Comparison of ENCODE assay signal across 1 cellular context in the genomic region with DNA sequence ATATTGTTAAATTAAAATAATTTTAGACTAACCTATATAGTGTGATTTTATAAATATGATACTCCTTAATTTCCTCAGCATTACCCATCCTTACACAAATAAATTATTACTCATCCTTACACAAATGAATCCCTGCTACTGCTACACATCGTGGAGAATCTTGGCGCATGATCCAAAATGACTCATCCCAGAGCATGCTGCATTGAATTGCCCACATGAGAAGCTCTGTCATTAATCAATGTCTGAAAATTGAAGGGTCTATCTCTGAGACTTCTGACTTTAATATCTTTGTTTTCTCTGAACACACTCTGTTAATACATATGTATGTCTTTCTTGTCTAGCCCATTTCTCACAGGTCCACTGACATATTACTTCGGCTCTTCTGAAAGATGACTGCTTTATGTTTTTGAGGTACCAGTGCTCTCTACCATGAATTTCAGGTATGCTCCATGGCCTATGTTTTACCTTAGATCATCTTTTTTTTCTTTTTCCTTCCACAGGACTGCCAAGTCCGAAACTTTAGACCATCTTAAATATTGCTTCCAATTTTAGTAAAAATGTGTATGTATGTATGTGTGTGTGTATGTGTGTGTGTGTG.
TF ChIP-seq lines count a peak whose summit lies in the region.

No MANE protein-coding gene starts in this region.

TF ChIP-seq in HCT116, 20 proteins besides CTCF, POLR2A, EP300 and RAD21 (continued from another document):
- no peak for TF ChIP-seq TCF7L2 (IDR thresholded peaks at IDR 0.05; ENCODE audit: borderline replicate concordance, extremely low read depth, insufficient read depth, insufficient read length)
- no peak for TF ChIP-seq SRF (IDR thresholded peaks at IDR 0.05; ENCODE audit: low read depth)
- TF ChIP-seq, protein P1, sequence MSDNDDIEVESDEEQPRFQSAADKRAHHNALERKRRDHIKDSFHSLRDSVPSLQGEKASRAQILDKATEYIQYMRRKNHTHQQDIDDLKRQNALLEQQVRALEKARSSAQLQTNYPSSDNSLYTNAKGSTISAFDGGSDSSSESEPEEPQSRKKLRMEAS (IDR thresholded peaks at IDR 0.05): peak; percentile 36; the same call in 1 of the 2 replicates
- TF ChIP-seq ELF1 (IDR thresholded peaks at IDR 0.05; ENCODE audit: borderline replicate concordance, low read depth): no peak
- no peak for TF ChIP-seq POLR2AphosphoS5 (IDR thresholded peaks at IDR 0.05; ENCODE audit: low read depth, low read length)
- TF ChIP-seq FOSL1 (IDR thresholded peaks at IDR 0.05; ENCODE audit: low read depth): peak; percentile 45; the same call in 1 of the 2 replicates
- TF ChIP-seq JUND (IDR thresholded peaks at IDR 0.05): peak; percentile 41; the same call in 1 of the 2 replicates
